In genomic region chr14:63689132-63689531, GRCh38 we compare ENCODE assay signal across 9 cellular contexts.
"Had no signal": no experiment of that assay in that cellular context is flagged by ENCODE, and none has a peak within 500 bp of the region (broad histone marks: within the 10 kb centered on the region; RNA-seq: fewer than 3 reads in every experiment).

No MANE protein-coding gene starts in this region.

- ATAC-seq: HCT116, HepG2 had no signal

- H3K27ac Mint-ChIP-seq: HFFc6 had no signal

- H3K9me3 ChIP-seq: HAP-1 had no signal

- H3K4me3 ChIP-seq: GM23248, HAP-1 had no signal

- H3K9me3 Mint-ChIP-seq: HFFc6, IgD-negative memory B cell had no signal

- DNase-seq: GM23248, GOT3, H7, HFFc6, KG1 had no signal

- H3K27me3 Mint-ChIP-seq: IgD-negative memory B cell had no signal

- H3K36me3 ChIP-seq: HAP-1 had no signal

- H3K9ac ChIP-seq: GM23248 had no signal

- H3K27ac ChIP-seq: GM23248 had no signal

- H3K4me3 Mint-ChIP-seq: HFFc6 had no signal

- H3K4me1 ChIP-seq: HAP-1 had no signal

- H2AFZ ChIP-seq: GM23248 had no signal
